11 cellular contexts compared by ENCODE assay signal in the genomic region with DNA sequence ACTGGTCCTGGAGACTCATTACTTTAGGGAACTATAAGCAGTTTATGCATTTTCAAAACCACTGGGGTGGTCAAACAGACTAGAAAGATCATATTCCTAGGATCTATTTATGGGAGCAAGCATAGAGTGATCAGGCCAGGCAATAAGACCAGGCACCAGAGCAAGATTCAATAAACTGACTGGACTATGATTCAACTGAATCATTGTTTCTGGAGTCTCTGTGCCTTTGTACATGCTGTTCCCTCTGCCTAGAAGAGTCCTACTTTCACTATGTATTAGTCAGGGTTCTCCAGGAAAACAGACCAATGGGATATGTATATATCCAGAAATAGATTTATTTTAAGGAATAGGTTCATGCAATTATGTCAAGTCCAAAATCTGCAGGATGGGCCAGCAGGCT.
"Had no signal": no experiment of that assay in that cellular context is flagged by ENCODE, and none has a peak within 500 bp of the region (broad histone marks: within the 10 kb centered on the region; RNA-seq: fewer than 3 reads in every experiment).

No MANE protein-coding gene starts in this region.

- DNase-seq: GM23248, GOT3, H7, H9, HCEC 1CT, HFFc6 had no signal

- H3K4me3 ChIP-seq: GM23248, GM23338, HAP-1 had no signal

- H3K9me3 Mint-ChIP-seq: GM23338, H9, HFFc6 had no signal

- ATAC-seq: GM23338, HCT116 had no signal

- H3K9me3 ChIP-seq: HAP-1 had no signal

- FAIRE-seq: H1, H54 had no signal

- H3K27ac ChIP-seq: GM23248 had no signal

- H3K36me3 ChIP-seq: HAP-1 had no signal

- H3K4me3 Mint-ChIP-seq: GM23338, H9, HFFc6 had no signal

- H3K27ac Mint-ChIP-seq: GM23338, H9, HFFc6 had no signal
